14 cellular contexts compared by ENCODE assay signal in the genomic region with DNA sequence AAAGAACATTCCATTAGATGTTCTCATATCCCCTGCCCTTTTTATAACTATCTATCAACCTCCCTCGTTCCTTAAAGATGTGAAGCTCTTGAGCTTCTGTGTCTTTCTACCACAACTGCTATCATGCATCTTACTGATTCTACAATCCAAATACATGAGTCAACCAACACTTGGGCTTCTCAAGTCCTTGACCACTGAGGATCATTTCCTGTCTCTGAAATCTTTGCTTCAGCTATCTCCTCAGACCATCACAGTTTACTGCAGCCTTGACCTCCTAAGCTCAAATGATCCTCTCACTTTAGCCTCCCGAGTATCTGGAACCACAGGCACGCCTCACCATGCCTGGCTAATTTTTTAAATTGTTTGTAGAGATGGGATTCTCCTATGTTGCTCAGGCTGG.
"Had no signal": no experiment of that assay in that cellular context is flagged by ENCODE, and none has a peak within 500 bp of the region (broad histone marks: within the 10 kb centered on the region; RNA-seq: fewer than 3 reads in every experiment).

No MANE protein-coding gene starts in this region.

- H3K4me3 ChIP-seq: lower lobe of right lung, ovary, stomach, testis had no signal

- DNase-seq: activated CD4-positive, alpha-beta T cell treated with anti-CD3 and anti-CD28 coated beads, Interleukin-2, amount 10 ng/mL, durations not matched to agents 24 days and 14 days; activated CD4-positive, CD25-positive, alpha-beta regulatory T cell; activated CD8-positive, alpha-beta memory T cell treated with anti-CD3 and anti-CD28 coated beads, Interleukin-2, amount 50 U/mL, for 48 hours; activated naive CD8-positive, alpha-beta T cell treated with anti-CD3 and anti-CD28 coated beads for 36 hours; activated T-cell treated with anti-CD3 and anti-CD28 coated beads, Interleukin-2, amount 50 U/mL, for 72 hours; left cardiac atrium; lower lobe of right lung; midbrain; ovary; stimulated activated CD4-positive, alpha-beta T cell treated with anti-CD3 and anti-CD28 coated beads, Interleukin-12 subunit alpha, Interleukin-12 subunit beta, amount 100 ng/mL, for 4 hours; stimulated activated CD4-positive, alpha-beta T cell treated with anti-CD3 and anti-CD28 coated beads, Interleukin-2, amount 100 ng/mL, for 24 hours; stomach; SW 1271; testis had no signal
